ENCODE assay signal across 8 cellular contexts in genomic region chr14:81465002-81465392, GRCh38.
DNase-seq lines count a peak whose midpoint lies in the region; ATAC-seq and TF ChIP-seq lines count a peak whose summit lies in the region.
"Not testable (repeated sequence)": the region's sequence is repeated elsewhere in the genome, so short reads cannot be mapped to it uniquely, and the experiment has no call there.

No MANE protein-coding gene starts in this region.

- CTCF ChIA-PET in Caco-2 (lab: Charles Lee) (interaction anchor here (0.7 to 1.7 kb wide), 4 partner anchors 10 to 468 kb away, joined by 3 to 12 read pairs (median 3); no protein-coding TSS in a partner anchor), IMR-90 (lab: Yijun Ruan, JAX) (interaction anchor here (0.6 to 2.2 kb wide), 13 partner anchors 9 to 468 kb away, joined by 3 to 10 read pairs (median 3); no protein-coding TSS in a partner anchor)

- not testable (repeated sequence) for H2BK15ac ChIP-seq in IMR-90 (ENCODE audit: low read depth, low read length); neuronal stem cell (ENCODE audit: low read length)

- H3K14ac ChIP-seq in IMR-90 (replicated peaks; ENCODE audit: low read depth, low read length); neuronal stem cell (ENCODE audit: low read length): not testable (repeated sequence)

- H4K5ac ChIP-seq in IMR-90 (ENCODE audit: low read depth, low read length) = not testable (repeated sequence)

- H3K79me1 ChIP-seq in IMR-90 (ENCODE audit: low read depth in 1 of 2, low read length in 2 of 2); neuronal stem cell (ENCODE audit: low read depth, low read length): not testable (repeated sequence)

- peak overlapping the region; percentile 52 for H3K4me2 ChIP-seq in GM23338
- peak overlapping the region; percentile 70 for H3K4me2 ChIP-seq in IMR-90 (ENCODE audit: low read depth, low read length)
- peak overlapping the region; percentile 72 for H3K4me2 ChIP-seq in hepatocyte
- not testable (repeated sequence) for H3K4me2 ChIP-seq in neuronal stem cell (ENCODE audit: insufficient read depth, low read length, poor library complexity, severe bottlenecking)

- peak overlapping the region; percentile 78; the same call in 1 of the 2 replicates for H3K56ac ChIP-seq in IMR-90 (ENCODE audit: extremely low read depth, insufficient read depth, low read length)

- H2AK5ac ChIP-seq in IMR-90 (ENCODE audit: low read depth, low read length); neuronal stem cell (ENCODE audit: low read depth, low read length): not testable (repeated sequence)

- not testable (repeated sequence) for H3K27ac ChIP-seq in GM23338 (ENCODE audit: low read depth); IMR-90 (ENCODE audit: insufficient read depth, low read length); hepatocyte; neuronal stem cell (replicated peaks; ENCODE audit: low read length)
- peak overlapping the region; percentile 14 to 64 (median 63) for H3K27ac ChIP-seq in thyroid gland

- H3K18ac ChIP-seq in IMR-90 (ENCODE audit: low read depth, low read length); neuronal stem cell (ENCODE audit: low read length): not testable (repeated sequence)

- not testable (repeated sequence) for H3K27me3 Mint-ChIP-seq in Caco-2 (ENCODE audit: insufficient read depth, unreplicated experiment); GM23338 (ENCODE audit: insufficient read depth, low read depth, poor library complexity); activated CD4-positive, alpha-beta T cell treated with anti-CD3 and anti-CD28 coated beads, Interleukin-2, amount 10 ng/mL, durations not matched to agents 24 days and 14 days

- not testable (repeated sequence) for H2BK12ac ChIP-seq in neuronal stem cell (ENCODE audit: low read length)

- not testable (repeated sequence) for H3K36me3 ChIP-seq in Caco-2 (ENCODE audit: control insufficient read depth, insufficient read depth, low read length); GM23338 (ENCODE audit: insufficient read depth); IMR-90 (ENCODE audit: control insufficient read depth, insufficient read depth, low read length); hepatocyte (replicated peaks; ENCODE audit: insufficient read depth, low read depth); neuronal stem cell (replicated peaks in 1 of 2; ENCODE audit: control insufficient read depth in 2 of 2, insufficient read depth in 2 of 2, low read length in 2 of 2); thyroid gland

- not testable (repeated sequence) for H3K23ac ChIP-seq in IMR-90 (ENCODE audit: low read depth, low read length); neuronal stem cell (ENCODE audit: low read depth, low read length, poor library complexity)

- not testable (repeated sequence) for H4K20me1 ChIP-seq in GM23338 (replicated peaks; ENCODE audit: insufficient read depth); IMR-90 (ENCODE audit: insufficient read depth, low read length); hepatocyte (ENCODE audit: insufficient read depth, poor library complexity, severe bottlenecking)

- H3F3A ChIP-seq in GM23338 (replicated peaks; ENCODE audit: low read depth) = not testable (repeated sequence)

- peak overlapping the region; percentile 74 for H3K9ac ChIP-seq in IMR-90 (ENCODE audit: low read depth, low read length)
- not testable (repeated sequence) for H3K9ac ChIP-seq in neuronal stem cell (ENCODE audit: low read depth, low read length, poor library complexity)

- not testable (repeated sequence) for H3K9me3 ChIP-seq in Caco-2; IMR-90 (ENCODE audit: control insufficient read depth, insufficient read depth, low read length); hepatocyte (ENCODE audit: low read depth); neuronal stem cell (replicated peaks in 1 of 2; ENCODE audit: control insufficient read depth in 2 of 2, insufficient read depth in 1 of 2, low read depth in 1 of 2, low read length in 2 of 2); thyroid gland

- H3K4me3 Mint-ChIP-seq in Caco-2 (ENCODE audit: unreplicated experiment) (peak overlapping the region; percentile 55), GM23338 (peak overlapping the region; percentile 63; the same call in 2 of the 3 replicates)
- H3K4me3 Mint-ChIP-seq in activated CD4-positive, alpha-beta T cell treated with anti-CD3 and anti-CD28 coated beads, Interleukin-2, amount 10 ng/mL, durations not matched to agents 24 days and 14 days = peak overlapping the region; percentile 85

- ATAC-seq in GM23338 = not testable (repeated sequence)
- peak; percentile 33 for ATAC-seq in IMR-90 (ENCODE audit: low read depth)

- not testable (repeated sequence) for H3K27me3 ChIP-seq in Caco-2 (replicated peaks; ENCODE audit: control insufficient read depth, insufficient read depth, low read length); GM23338 (ENCODE audit: insufficient read depth); IMR-90 (ENCODE audit: control insufficient read depth, insufficient read depth, low read length); hepatocyte; neuronal stem cell (ENCODE audit: control insufficient read depth in 3 of 3, insufficient read depth in 3 of 3, low read depth in 1 of 3, low read length in 3 of 3); thyroid gland

- not testable (repeated sequence) for H3K36me3 Mint-ChIP-seq in Caco-2 (ENCODE audit: insufficient read depth, unreplicated experiment); GM23338 (ENCODE audit: low read depth); activated CD4-positive, alpha-beta T cell treated with anti-CD3 and anti-CD28 coated beads, Interleukin-2, amount 10 ng/mL, durations not matched to agents 24 days and 14 days (ENCODE audit: low read depth)

- not testable (repeated sequence) for TF ChIP-seq POLR2A in IMR-90 (IDR thresholded peaks at IDR 0.05; ENCODE audit: low read depth, low read length); thyroid gland (IDR thresholded peaks at IDR 0.05)

- not testable (repeated sequence) for H3K27ac Mint-ChIP-seq in Caco-2 (ENCODE audit: unreplicated experiment); GM23338
- peak overlapping the region; percentile 85 for H3K27ac Mint-ChIP-seq in activated CD4-positive, alpha-beta T cell treated with anti-CD3 and anti-CD28 coated beads, Interleukin-2, amount 10 ng/mL, durations not matched to agents 24 days and 14 days

- H3K4ac ChIP-seq in IMR-90 (ENCODE audit: low read depth, low read length) = peak overlapping the region; percentile 21; the same call in 1 of the 2 replicates
- H3K4ac ChIP-seq in neuronal stem cell (ENCODE audit: low read length) = not testable (repeated sequence)

- peak overlapping the region; percentile 19 for H3K4me3 ChIP-seq in Caco-2 (ENCODE audit: low read depth, low read length)
- H3K4me3 ChIP-seq in GM23338 = peak overlapping the region; percentile 41
- H3K4me3 ChIP-seq in IMR-90 (ENCODE audit: insufficient read depth, low read depth, low read length) = peak overlapping the region; percentile 51
- H3K4me3 ChIP-seq in cardiac fibroblast (replicated peaks in 1 of 2; ENCODE audit: low read depth in 2 of 2, low read length in 2 of 2) = peak overlapping the region; percentile 36 to 43
- H3K4me3 ChIP-seq in hepatocyte = peak overlapping the region; percentile 16
- H3K4me3 ChIP-seq in neuronal stem cell (ENCODE audit: low read length in 2 of 2) = peak overlapping the region in 1 of 2 donors; percentile 45
- peak overlapping the region in 1 of 3 donors; percentile 3 for H3K4me3 ChIP-seq in thyroid gland (replicated peaks in 1 of 3)

- not testable (repeated sequence) for H2BK20ac ChIP-seq in IMR-90 (ENCODE audit: low read depth, low read length)

- not testable (repeated sequence) for DNase-seq in Caco-2; GM23338 (ENCODE audit: low spot score); IMR-90; activated CD4-positive, alpha-beta T cell treated with anti-CD3 and anti-CD28 coated beads, Interleukin-2, amount 10 ng/mL, durations not matched to agents 24 days and 14 days; cardiac fibroblast (ENCODE audit: low read depth in 2 of 2); hepatocyte (ENCODE audit: low spot score); neuronal stem cell (ENCODE audit: low spot score); thyroid gland

- POLR2A ChIA-PET in Caco-2 (lab: Charles Lee); IMR-90 (lab: Charles Lee; ENCODE audit: unreplicated experiment): not testable (repeated sequence)

- intact Hi-C loops in Caco-2 (cut with micrococcal nuclease; ENCODE audit: unreplicated experiment) = loop anchor here (2.0 to 10.0 kb wide), 2 partner anchors 294 to 510 kb away; partner anchors contain the start of gene TSHR
- intact Hi-C loops in IMR-90 (cut with micrococcal nuclease); thyroid gland (cut with DNase I): not testable (repeated sequence)
- intact Hi-C loops in activated CD4-positive, alpha-beta T cell treated with anti-CD3 and anti-CD28 coated beads, Interleukin-2, amount 10 ng/mL, durations not matched to agents 24 days and 14 days (cut with micrococcal nuclease) = loop anchor here (2.0 kb wide), 2 partner anchors 244 to 252 kb away; partner anchors contain the start of gene GTF2A1

- not testable (repeated sequence) for H4K91ac ChIP-seq in IMR-90 (ENCODE audit: insufficient read depth, low read depth, low read length); neuronal stem cell (ENCODE audit: low read depth, low read length, poor library complexity)

- H4K8ac ChIP-seq in IMR-90 (ENCODE audit: low read depth in 2 of 2, low read length in 2 of 2) = peak overlapping the region; percentile 34 to 90; a peak in 3 of 4 replicates
- H4K8ac ChIP-seq in neuronal stem cell (ENCODE audit: low read depth, low read length) = not testable (repeated sequence)

- H3K79me2 ChIP-seq in GM23338 (replicated peaks; ENCODE audit: insufficient read depth); hepatocyte: not testable (repeated sequence)

- in situ Hi-C loops in IMR-90 (cut with MboI; ENCODE audit: low sequenced_read_pairs) = not testable (repeated sequence)

- H3K9me2 ChIP-seq in GM23338 (ENCODE audit: insufficient read depth); hepatocyte (replicated peaks; ENCODE audit: insufficient read depth): not testable (repeated sequence)

- WGBS in IMR-90 (ENCODE audit: extremely low coverage in 2 of 2, insufficient read length in 1 of 2), 2 experiments = no CpG with 5 or more reads among the region's 11 CpGs
- WGBS in hepatocyte (ENCODE audit: low lambda C conversion rate, missing lambda C conversion rate) = 65% methylated on average over 11 of the region's 11 CpGs
- WGBS in neuronal stem cell (ENCODE audit: extremely low coverage in 2 of 2, insufficient read length in 2 of 2, insufficient replicate concordance in 1 of 2), 2 donors = no CpG with 5 or more reads among the region's 11 CpGs
- 55 to 62% methylated on average over 11 of the region's 11 CpGs for WGBS in thyroid gland, 2 donors

- H2AFZ ChIP-seq in GM23338 = peak overlapping the region; percentile 82; the same call in 1 of the 2 replicates
- peak overlapping the region; percentile 82 for H2AFZ ChIP-seq in IMR-90 (replicated peaks; ENCODE audit: low read length, poor library complexity)
- H2AFZ ChIP-seq in hepatocyte = peak overlapping the region; percentile 73
- H2AFZ ChIP-seq in neuronal stem cell (ENCODE audit: low read length) = peak overlapping the region; percentile 89

- not testable (repeated sequence) for H3K4me1 Mint-ChIP-seq in Caco-2 (ENCODE audit: low read depth, unreplicated experiment); GM23338
- peaks cover 10% of the 10 kb centered on the region for H3K4me1 Mint-ChIP-seq in activated CD4-positive, alpha-beta T cell treated with anti-CD3 and anti-CD28 coated beads, Interleukin-2, amount 10 ng/mL, durations not matched to agents 24 days and 14 days

- not testable (repeated sequence) for H2AK9ac ChIP-seq in IMR-90 (replicated peaks; ENCODE audit: low read depth, low read length, poor library complexity)

- H3K4me1 ChIP-seq in Caco-2; GM23338 (ENCODE audit: insufficient read depth); IMR-90 (ENCODE audit: control insufficient read depth, insufficient read depth, low read length); hepatocyte (ENCODE audit: insufficient read depth); neuronal stem cell (ENCODE audit: control insufficient read depth in 2 of 2, insufficient read depth in 1 of 2, low read depth in 1 of 2, low read length in 2 of 2): not testable (repeated sequence)
- H3K4me1 ChIP-seq in thyroid gland = peaks cover 18 to 22% of the 10 kb centered on the region in 2 donors

- not testable (repeated sequence) for BruUV-seq in Caco-2 (replicated peaks; lab: Mats Ljungman, UMichigan); IMR-90 (replicated peaks; lab: Mats Ljungman, UMichigan)

- dilution Hi-C loops in IMR-90 (cut with HindIII; ENCODE audit: low sequenced_read_pairs, unreplicated experiment) = not testable (repeated sequence)

- TF ChIP-seq CTCF in Caco-2 (IDR thresholded peaks at IDR 0.05; ENCODE audit: insufficient read depth in 1 of 2, low read depth in 1 of 2, low read length in 1 of 2, severe bottlenecking in 1 of 2, unreplicated experiment in 1 of 2); GM23338 (conservative IDR thresholded peaks at IDR 0.05; ENCODE audit: low read depth in 2 of 2); IMR-90 (conservative IDR thresholded peaks at IDR 0.05; ENCODE audit: low read depth, low read length); cardiac fibroblast (IDR thresholded peaks at IDR 0.05; ENCODE audit: low read depth, low read length); hepatocyte (IDR thresholded peaks at IDR 0.05; ENCODE audit: poor library complexity); thyroid gland (IDR thresholded peaks at IDR 0.05): not testable (repeated sequence)

- H2BK5ac ChIP-seq in IMR-90 (ENCODE audit: low read depth, low read length, poor library complexity, severe bottlenecking); neuronal stem cell (ENCODE audit: low read length): not testable (repeated sequence)

- H3K9me3 Mint-ChIP-seq in Caco-2 (ENCODE audit: unreplicated experiment); activated CD4-positive, alpha-beta T cell treated with anti-CD3 and anti-CD28 coated beads, Interleukin-2, amount 10 ng/mL, durations not matched to agents 24 days and 14 days: not testable (repeated sequence)
- peaks cover 10% of the 10 kb centered on the region for H3K9me3 Mint-ChIP-seq in GM23338

- not testable (repeated sequence) for H2BK120ac ChIP-seq in IMR-90 (ENCODE audit: low read depth, low read length); neuronal stem cell (ENCODE audit: low read depth, low read length)

- TF ChIP-seq RAD21 in IMR-90 (IDR thresholded peaks at IDR 0.05; ENCODE audit: low read length) = not testable (repeated sequence)

- H3K9me1 ChIP-seq in IMR-90 (ENCODE audit: insufficient read depth, low read length) = not testable (repeated sequence)
